1 cellular context compared by ENCODE assay signal in the genomic region with DNA sequence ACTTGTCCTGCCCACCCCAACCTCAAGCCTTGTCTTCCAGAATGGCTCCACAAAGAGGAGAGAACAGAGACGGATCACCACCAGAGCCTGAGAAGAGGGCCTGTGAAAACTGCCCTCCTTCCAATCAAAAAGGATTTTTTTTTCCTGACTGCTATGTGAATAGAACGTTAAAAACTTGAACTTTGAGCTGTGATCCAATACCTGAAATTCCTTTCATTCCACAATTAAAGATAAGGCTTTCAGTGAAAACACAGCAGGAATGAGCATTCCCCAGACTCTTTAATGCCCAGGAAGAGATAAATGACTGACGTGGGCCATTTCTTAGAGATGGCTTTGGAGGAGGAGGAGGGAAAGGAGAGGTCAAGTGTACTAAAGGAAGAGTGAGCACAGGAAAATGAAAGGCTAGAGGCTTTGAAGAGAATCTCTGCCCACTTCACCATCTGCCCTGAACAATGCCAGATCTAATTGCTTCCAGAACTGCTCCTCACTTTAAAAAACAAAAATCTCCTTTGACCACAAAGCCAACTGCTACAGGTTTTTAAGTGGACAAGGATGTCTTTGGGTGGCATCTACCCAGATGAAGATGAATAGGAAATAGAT.
TF ChIP-seq lines count a peak whose summit lies in the region.

No MANE protein-coding gene starts in this region.

TF ChIP-seq in HepG2, 621 proteins besides CTCF, POLR2A, EP300 and RAD21 (continued from another document and continues in another):
- peak; percentile 55; the same call in 1 of the 2 replicates for TF ChIP-seq ZNF331 (CRISPR knock-in tag; IDR thresholded peaks at IDR 0.05)
- no peak for TF ChIP-seq ZNF550 (CRISPR knock-in tag; IDR thresholded peaks at IDR 0.05; ENCODE audit: borderline replicate concordance)
- TF ChIP-seq NCOA2 (CRISPR knock-in tag; IDR thresholded peaks at IDR 0.05), result peak; percentile 88
- TF ChIP-seq, protein P1, sequence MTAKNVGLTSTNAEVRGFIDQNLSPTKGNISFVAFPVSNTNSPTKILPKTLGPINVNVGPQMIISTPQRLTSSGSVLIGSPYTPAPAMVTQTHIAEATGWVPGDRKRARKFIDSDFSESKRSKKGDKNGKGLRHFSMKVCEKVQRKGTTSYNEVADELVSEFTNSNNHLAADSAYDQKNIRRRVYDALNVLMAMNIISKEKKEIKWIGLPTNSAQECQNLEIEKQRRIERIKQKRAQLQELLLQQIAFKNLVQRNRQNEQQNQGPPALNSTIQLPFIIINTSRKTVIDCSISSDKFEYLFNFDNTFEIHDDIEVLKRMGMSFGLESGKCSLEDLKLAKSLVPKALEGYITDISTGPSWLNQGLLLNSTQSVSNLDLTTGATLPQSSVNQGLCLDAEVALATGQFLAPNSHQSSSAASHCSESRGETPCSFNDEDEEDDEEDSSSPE (CRISPR knock-in tag; IDR thresholded peaks at IDR 0.05), result no peak
- TF ChIP-seq, protein P2, sequence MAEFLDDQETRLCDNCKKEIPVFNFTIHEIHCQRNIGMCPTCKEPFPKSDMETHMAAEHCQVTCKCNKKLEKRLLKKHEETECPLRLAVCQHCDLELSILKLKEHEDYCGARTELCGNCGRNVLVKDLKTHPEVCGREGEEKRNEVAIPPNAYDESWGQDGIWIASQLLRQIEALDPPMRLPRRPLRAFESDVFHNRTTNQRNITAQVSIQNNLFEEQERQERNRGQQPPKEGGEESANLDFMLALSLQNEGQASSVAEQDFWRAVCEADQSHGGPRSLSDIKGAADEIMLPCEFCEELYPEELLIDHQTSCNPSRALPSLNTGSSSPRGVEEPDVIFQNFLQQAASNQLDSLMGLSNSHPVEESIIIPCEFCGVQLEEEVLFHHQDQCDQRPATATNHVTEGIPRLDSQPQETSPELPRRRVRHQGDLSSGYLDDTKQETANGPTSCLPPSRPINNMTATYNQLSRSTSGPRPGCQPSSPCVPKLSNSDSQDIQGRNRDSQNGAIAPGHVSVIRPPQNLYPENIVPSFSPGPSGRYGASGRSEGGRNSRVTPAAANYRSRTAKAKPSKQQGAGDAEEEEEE (CRISPR knock-in tag; IDR thresholded peaks at IDR 0.05; ENCODE audit: borderline replicate concordance), result no peak
- TF ChIP-seq KLF9 (CRISPR knock-in tag; IDR thresholded peaks at IDR 0.05; ENCODE audit: low read depth), result no peak
- TF ChIP-seq ZNF713 (CRISPR knock-in tag; IDR thresholded peaks at IDR 0.05), result no peak
- 0 out of 2 replicates have a peak, but pooled peaks have one; percentile 35 for TF ChIP-seq GFI1 (CRISPR knock-in tag; IDR thresholded peaks at IDR 0.05; ENCODE audit: borderline replicate concordance)
- TF ChIP-seq AGO2 (optimal IDR thresholded peaks at IDR 0.05; ENCODE audit: low read depth, low read length), result no peak
- 0 out of 2 replicates have a peak, but pooled peaks have one; percentile 44 for TF ChIP-seq TP53 (CRISPR knock-in tag; conservative IDR thresholded peaks at IDR 0.05)
- no peak for TF ChIP-seq ZFP82 (CRISPR knock-in tag; IDR thresholded peaks at IDR 0.05; ENCODE audit: borderline replicate concordance)
- no peak for TF ChIP-seq PHF8 (CRISPR knock-in tag; IDR thresholded peaks at IDR 0.05)
- no peak for TF ChIP-seq TBP (CRISPR knock-in tag; IDR thresholded peaks at IDR 0.05)
- no peak for TF ChIP-seq ZFAT (CRISPR knock-in tag; conservative IDR thresholded peaks at IDR 0.05)
- TF ChIP-seq ZNF207 (IDR thresholded peaks at IDR 0.05; ENCODE audit: borderline replicate concordance), result no peak
- TF ChIP-seq, protein P3, sequence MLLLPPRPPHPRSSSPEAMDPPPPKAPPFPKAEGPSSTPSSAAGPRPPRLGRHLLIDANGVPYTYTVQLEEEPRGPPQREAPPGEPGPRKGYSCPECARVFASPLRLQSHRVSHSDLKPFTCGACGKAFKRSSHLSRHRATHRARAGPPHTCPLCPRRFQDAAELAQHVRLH (CRISPR knock-in tag; IDR thresholded peaks at IDR 0.05; ENCODE audit: borderline replicate concordance, low read depth), result no peak
- TF ChIP-seq, protein P4, sequence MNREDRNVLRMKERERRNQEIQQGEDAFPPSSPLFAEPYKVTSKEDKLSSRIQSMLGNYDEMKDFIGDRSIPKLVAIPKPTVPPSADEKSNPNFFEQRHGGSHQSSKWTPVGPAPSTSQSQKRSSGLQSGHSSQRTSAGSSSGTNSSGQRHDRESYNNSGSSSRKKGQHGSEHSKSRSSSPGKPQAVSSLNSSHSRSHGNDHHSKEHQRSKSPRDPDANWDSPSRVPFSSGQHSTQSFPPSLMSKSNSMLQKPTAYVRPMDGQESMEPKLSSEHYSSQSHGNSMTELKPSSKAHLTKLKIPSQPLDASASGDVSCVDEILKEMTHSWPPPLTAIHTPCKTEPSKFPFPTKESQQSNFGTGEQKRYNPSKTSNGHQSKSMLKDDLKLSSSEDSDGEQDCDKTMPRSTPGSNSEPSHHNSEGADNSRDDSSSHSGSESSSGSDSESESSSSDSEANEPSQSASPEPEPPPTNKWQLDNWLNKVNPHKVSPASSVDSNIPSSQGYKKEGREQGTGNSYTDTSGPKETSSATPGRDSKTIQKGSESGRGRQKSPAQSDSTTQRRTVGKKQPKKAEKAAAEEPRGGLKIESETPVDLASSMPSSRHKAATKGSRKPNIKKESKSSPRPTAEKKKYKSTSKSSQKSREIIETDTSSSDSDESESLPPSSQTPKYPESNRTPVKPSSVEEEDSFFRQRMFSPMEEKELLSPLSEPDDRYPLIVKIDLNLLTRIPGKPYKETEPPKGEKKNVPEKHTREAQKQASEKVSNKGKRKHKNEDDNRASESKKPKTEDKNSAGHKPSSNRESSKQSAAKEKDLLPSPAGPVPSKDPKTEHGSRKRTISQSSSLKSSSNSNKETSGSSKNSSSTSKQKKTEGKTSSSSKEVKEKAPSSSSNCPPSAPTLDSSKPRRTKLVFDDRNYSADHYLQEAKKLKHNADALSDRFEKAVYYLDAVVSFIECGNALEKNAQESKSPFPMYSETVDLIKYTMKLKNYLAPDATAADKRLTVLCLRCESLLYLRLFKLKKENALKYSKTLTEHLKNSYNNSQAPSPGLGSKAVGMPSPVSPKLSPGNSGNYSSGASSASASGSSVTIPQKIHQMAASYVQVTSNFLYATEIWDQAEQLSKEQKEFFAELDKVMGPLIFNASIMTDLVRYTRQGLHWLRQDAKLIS (CRISPR knock-in tag; IDR thresholded peaks at IDR 0.05), result no peak
- no peak for TF ChIP-seq ZNF678 (CRISPR knock-in tag; IDR thresholded peaks at IDR 0.05)
- TF ChIP-seq FOXP1 (IDR thresholded peaks at IDR 0.05), result no peak
- peak; percentile 36; the same call in 1 of the 2 replicates for TF ChIP-seq FOXP1 (CRISPR knock-in tag; IDR thresholded peaks at IDR 0.05)
- TF ChIP-seq ZNF775 (CRISPR knock-in tag; IDR thresholded peaks at IDR 0.05; ENCODE audit: borderline replicate concordance), result no peak
- TF ChIP-seq BHLHE40 (IDR thresholded peaks at IDR 0.05; ENCODE audit: low read length), result no peak
- no peak for TF ChIP-seq NFE2L2 (IDR thresholded peaks at IDR 0.05; ENCODE audit: low read length)
- TF ChIP-seq PAX8 (CRISPR knock-in tag; IDR thresholded peaks at IDR 0.05; ENCODE audit: borderline replicate concordance), result no peak
- TF ChIP-seq, protein P5, sequence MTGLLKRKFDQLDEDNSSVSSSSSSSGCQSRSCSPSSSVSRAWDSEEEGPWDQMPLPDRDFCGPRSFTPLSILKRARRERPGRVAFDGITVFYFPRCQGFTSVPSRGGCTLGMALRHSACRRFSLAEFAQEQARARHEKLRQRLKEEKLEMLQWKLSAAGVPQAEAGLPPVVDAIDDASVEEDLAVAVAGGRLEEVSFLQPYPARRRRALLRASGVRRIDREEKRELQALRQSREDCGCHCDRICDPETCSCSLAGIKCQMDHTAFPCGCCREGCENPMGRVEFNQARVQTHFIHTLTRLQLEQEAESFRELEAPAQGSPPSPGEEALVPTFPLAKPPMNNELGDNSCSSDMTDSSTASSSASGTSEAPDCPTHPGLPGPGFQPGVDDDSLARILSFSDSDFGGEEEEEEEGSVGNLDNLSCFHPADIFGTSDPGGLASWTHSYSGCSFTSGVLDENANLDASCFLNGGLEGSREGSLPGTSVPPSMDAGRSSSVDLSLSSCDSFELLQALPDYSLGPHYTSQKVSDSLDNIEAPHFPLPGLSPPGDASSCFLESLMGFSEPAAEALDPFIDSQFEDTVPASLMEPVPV (CRISPR knock-in tag; IDR thresholded peaks at IDR 0.05), result no peak
- TF ChIP-seq, protein P6, sequence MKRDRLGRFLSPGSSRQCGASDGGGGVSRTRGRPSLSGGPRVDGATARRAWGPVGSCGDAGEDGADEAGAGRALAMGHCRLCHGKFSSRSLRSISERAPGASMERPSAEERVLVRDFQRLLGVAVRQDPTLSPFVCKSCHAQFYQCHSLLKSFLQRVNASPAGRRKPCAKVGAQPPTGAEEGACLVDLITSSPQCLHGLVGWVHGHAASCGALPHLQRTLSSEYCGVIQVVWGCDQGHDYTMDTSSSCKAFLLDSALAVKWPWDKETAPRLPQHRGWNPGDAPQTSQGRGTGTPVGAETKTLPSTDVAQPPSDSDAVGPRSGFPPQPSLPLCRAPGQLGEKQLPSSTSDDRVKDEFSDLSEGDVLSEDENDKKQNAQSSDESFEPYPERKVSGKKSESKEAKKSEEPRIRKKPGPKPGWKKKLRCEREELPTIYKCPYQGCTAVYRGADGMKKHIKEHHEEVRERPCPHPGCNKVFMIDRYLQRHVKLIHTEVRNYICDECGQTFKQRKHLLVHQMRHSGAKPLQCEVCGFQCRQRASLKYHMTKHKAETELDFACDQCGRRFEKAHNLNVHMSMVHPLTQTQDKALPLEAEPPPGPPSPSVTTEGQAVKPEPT (CRISPR knock-in tag; IDR thresholded peaks at IDR 0.05; ENCODE audit: low read depth), result no peak
- TF ChIP-seq ZNF180 (CRISPR knock-in tag; IDR thresholded peaks at IDR 0.05; ENCODE audit: borderline replicate concordance, low read depth), result no peak
- TF ChIP-seq ZNF230 (CRISPR knock-in tag; IDR thresholded peaks at IDR 0.05), result no peak; the same call in 1 of the 2 replicates
- TF ChIP-seq CENPT (CRISPR knock-in tag; IDR thresholded peaks at IDR 0.05; ENCODE audit: low read depth), result no peak
- TF ChIP-seq SP5 (CRISPR knock-in tag; IDR thresholded peaks at IDR 0.05; ENCODE audit: borderline replicate concordance, low read depth), result 0 out of 2 replicates have a peak, but pooled peaks have one; percentile 37
- TF ChIP-seq, protein P7, sequence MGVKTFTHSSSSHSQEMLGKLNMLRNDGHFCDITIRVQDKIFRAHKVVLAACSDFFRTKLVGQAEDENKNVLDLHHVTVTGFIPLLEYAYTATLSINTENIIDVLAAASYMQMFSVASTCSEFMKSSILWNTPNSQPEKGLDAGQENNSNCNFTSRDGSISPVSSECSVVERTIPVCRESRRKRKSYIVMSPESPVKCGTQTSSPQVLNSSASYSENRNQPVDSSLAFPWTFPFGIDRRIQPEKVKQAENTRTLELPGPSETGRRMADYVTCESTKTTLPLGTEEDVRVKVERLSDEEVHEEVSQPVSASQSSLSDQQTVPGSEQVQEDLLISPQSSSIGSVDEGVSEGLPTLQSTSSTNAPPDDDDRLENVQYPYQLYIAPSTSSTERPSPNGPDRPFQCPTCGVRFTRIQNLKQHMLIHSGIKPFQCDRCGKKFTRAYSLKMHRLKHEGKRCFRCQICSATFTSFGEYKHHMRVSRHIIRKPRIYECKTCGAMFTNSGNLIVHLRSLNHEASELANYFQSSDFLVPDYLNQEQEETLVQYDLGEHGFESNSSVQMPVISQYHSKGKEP (CRISPR knock-in tag; IDR thresholded peaks at IDR 0.05), result no peak
- no peak; the same call in 1 of the 2 replicates for TF ChIP-seq ZMYM3 (CRISPR knock-in tag; IDR thresholded peaks at IDR 0.05)
- TF ChIP-seq RFXAP (CRISPR knock-in tag; IDR thresholded peaks at IDR 0.05; ENCODE audit: borderline replicate concordance), result no peak
- no peak for TF ChIP-seq AKAP8 (CRISPR knock-in tag; IDR thresholded peaks at IDR 0.05)
- TF ChIP-seq, protein P8, sequence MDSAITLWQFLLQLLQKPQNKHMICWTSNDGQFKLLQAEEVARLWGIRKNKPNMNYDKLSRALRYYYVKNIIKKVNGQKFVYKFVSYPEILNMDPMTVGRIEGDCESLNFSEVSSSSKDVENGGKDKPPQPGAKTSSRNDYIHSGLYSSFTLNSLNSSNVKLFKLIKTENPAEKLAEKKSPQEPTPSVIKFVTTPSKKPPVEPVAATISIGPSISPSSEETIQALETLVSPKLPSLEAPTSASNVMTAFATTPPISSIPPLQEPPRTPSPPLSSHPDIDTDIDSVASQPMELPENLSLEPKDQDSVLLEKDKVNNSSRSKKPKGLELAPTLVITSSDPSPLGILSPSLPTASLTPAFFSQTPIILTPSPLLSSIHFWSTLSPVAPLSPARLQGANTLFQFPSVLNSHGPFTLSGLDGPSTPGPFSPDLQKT (CRISPR knock-in tag; IDR thresholded peaks at IDR 0.05; ENCODE audit: borderline replicate concordance), result no peak
- no peak for TF ChIP-seq FLYWCH1 (CRISPR knock-in tag; IDR thresholded peaks at IDR 0.05)
- TF ChIP-seq ZNF709 (CRISPR knock-in tag; IDR thresholded peaks at IDR 0.05), result no peak
- TF ChIP-seq, protein P9, sequence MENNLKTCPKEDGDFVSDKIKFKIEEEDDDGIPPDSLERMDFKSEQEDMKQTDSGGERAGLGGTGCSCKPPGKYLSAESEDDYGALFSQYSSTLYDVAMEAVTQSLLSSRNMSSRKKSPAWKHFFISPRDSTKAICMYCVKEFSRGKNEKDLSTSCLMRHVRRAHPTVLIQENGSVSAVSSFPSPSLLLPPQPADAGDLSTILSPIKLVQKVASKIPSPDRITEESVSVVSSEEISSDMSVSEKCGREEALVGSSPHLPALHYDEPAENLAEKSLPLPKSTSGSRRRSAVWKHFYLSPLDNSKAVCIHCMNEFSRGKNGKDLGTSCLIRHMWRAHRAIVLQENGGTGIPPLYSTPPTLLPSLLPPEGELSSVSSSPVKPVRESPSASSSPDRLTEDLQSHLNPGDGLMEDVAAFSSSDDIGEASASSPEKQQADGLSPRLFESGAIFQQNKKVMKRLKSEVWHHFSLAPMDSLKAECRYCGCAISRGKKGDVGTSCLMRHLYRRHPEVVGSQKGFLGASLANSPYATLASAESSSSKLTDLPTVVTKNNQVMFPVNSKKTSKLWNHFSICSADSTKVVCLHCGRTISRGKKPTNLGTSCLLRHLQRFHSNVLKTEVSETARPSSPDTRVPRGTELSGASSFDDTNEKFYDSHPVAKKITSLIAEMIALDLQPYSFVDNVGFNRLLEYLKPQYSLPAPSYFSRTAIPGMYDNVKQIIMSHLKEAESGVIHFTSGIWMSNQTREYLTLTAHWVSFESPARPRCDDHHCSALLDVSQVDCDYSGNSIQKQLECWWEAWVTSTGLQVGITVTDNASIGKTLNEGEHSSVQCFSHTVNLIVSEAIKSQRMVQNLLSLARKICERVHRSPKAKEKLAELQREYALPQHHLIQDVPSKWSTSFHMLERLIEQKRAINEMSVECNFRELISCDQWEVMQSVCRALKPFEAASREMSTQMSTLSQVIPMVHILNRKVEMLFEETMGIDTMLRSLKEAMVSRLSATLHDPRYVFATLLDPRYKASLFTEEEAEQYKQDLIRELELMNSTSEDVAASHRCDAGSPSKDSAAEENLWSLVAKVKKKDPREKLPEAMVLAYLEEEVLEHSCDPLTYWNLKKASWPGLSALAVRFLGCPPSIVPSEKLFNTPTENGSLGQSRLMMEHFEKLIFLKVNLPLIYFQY (CRISPR knock-in tag; IDR thresholded peaks at IDR 0.05; ENCODE audit: borderline replicate concordance), result no peak
- no peak for TF ChIP-seq ZNF326 (CRISPR knock-in tag; IDR thresholded peaks at IDR 0.05; ENCODE audit: borderline replicate concordance)
- TF ChIP-seq, protein P10, sequence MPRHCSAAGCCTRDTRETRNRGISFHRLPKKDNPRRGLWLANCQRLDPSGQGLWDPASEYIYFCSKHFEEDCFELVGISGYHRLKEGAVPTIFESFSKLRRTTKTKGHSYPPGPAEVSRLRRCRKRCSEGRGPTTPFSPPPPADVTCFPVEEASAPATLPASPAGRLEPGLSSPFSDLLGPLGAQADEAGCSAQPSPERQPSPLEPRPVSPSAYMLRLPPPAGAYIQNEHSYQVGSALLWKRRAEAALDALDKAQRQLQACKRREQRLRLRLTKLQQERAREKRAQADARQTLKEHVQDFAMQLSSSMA (CRISPR knock-in tag; IDR thresholded peaks at IDR 0.05), result no peak
- no peak for TF ChIP-seq HOXD1 (CRISPR knock-in tag; IDR thresholded peaks at IDR 0.05)
- TF ChIP-seq ZZZ3 (CRISPR knock-in tag; IDR thresholded peaks at IDR 0.05; ENCODE audit: borderline replicate concordance), result no peak
